Comparison of ENCODE assay signal across 8 cellular contexts in the genomic region with DNA sequence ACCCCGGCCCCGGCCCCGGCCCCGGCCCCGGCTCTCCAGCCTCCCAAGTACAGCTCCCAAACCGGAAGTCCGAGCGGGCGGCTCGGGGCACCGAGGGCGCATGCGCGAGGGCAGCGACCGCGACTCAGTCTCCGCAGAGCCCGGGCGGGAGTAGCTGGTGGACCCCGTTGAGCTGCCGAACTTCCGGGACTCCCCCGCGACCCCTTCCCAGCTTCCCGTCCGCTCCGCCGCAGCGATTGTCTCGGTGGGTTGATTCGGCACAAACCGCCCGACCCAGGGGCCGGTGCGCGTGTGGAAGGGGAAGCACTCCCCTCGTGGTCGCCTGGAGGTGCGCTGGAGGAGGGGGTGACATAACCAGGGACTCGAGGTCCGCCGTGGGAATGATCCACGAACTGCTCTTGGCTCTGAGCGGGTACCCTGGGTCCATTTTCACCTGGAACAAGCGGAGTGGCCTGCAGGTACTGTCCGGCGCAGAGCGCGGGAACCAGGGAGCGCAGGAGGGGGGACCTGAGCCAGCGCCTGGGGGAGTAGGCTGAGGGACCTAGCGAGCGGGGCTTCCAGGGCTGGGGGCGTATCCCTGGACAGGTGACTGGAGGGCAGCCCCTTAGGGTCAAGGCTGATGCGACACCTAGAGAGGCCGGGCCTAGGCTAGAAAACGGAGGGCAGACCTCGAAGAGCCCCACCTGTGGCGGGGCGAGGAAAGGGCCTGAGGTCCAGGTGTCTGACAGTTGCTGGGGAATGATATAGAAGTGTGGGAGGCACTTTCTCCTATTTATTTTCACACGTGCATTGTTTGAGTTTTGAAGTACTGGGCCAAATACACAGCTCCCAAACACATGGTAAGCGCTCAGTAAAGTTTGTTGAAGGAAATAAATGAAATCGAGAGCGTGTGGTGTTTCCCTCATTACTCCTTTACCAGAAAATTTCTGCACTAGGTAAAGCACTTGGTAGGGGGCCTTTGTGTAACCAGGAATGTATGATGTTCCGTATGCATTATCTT. TPM values are rescaled to one million over a fixed set of nuclear protein-coding genes. Genes with fewer than 3 reads are reported as not detected.
A peak's percentile ranks its signal among the peaks of the same experiment; 100 is the strongest.
DNase-seq lines count a peak whose midpoint lies in the region; TF ChIP-seq lines count a peak whose summit lies in the region.

TSS of gene TUBGCP4 (plus strand) at position 127 of the 1,000 bp plus-strand sequence. CDS start at position 381, 254 bp downstream.
TSS of gene ZSCAN29 (minus strand) at position 69 of the 1,000 bp plus-strand sequence. CDS start 1,130 bp downstream, outside the sequence.

- H3K4me2 ChIP-seq in GM23248 (ENCODE audit: unreplicated experiment) = peak within 1 kb of the TSS; percentile 97
- H3K4me2 ChIP-seq in Loucy (ENCODE audit: low read depth, low read length, poor library complexity, severe bottlenecking) = peak within 1 kb of the TSS; percentile 95

- 3 to 4% methylated on average over 58 to 61 of the region's 66 CpGs for WGBS in GM23248 (ENCODE audit: low coverage in 1 of 2, low lambda C conversion rate in 2 of 2, missing lambda C conversion rate in 2 of 2), 2 experiments
- WGBS in suprapubic skin = 4% methylated on average over 29 of the region's 66 CpGs

- H2AFZ ChIP-seq in GM23248 (peak within 1 kb of the TSS; percentile 96), Loucy (ENCODE audit: low read length) (peak within 1 kb of the TSS; percentile 98)

- no peaks in the 10 kb centered on the region for H3K9me2 ChIP-seq in GM23248 (ENCODE audit: insufficient read depth)
- no peaks in the 10 kb centered on the region for H3K9me2 ChIP-seq in Loucy (replicated peaks; ENCODE audit: low read depth, low read length)

- H3F3A ChIP-seq in GM23248 (ENCODE audit: insufficient read depth) = no peaks in the 10 kb centered on the region
- no peaks in the 10 kb centered on the region for H3F3A ChIP-seq in Loucy (ENCODE audit: low read depth)

- H3K4me1 ChIP-seq in GM23248 (ENCODE audit: insufficient read depth) = no peaks in the 10 kb centered on the region; the same call in 1 of the 2 replicates
- H3K4me1 ChIP-seq in Loucy (ENCODE audit: insufficient read depth, low read length, poor library complexity, severe bottlenecking) = peaks cover 50% of the 10 kb centered on the region
- H3K4me1 ChIP-seq in suprapubic skin = peaks cover 38% of the 10 kb centered on the region

- H3K79me2 ChIP-seq in GM23248 (ENCODE audit: insufficient read depth) (peaks cover 41% of the 10 kb centered on the region), Loucy (ENCODE audit: insufficient read depth, low read length) (peaks cover 77% of the 10 kb centered on the region)

- TF ChIP-seq EP300 in suprapubic skin (IDR thresholded peaks at IDR 0.05) = no peak

- H3K4me3 ChIP-seq in GM23248 (peak within 1 kb of the TSS; percentile 86), Loucy (ENCODE audit: low read length, poor library complexity, severe bottlenecking) (peak within 1 kb of the TSS; percentile 98), suprapubic skin (peak within 1 kb of the TSS; percentile 84)

- H3K27ac ChIP-seq in GM23248 (no peak within 1 kb of the TSS), suprapubic skin (peak within 1 kb of the TSS; percentile 35)

- in situ Hi-C loops in GM23248 (cut with MboI) = no loop called here
- in situ Hi-C loops in SK-MEL-5 (cut with HindIII; ENCODE audit: low pct_unique_long_range_greater_than_20kb, low sequenced_read_pairs) = no loop called here

- H3K9ac ChIP-seq in GM23248 = peak within 1 kb of the TSS; percentile 75
- H3K9ac ChIP-seq in Loucy (ENCODE audit: low read depth, low read length, poor library complexity, severe bottlenecking) = peak within 1 kb of the TSS; percentile 95

- H4K20me1 ChIP-seq in GM23248 (ENCODE audit: insufficient read depth) = no peaks in the 10 kb centered on the region
- H4K20me1 ChIP-seq in Loucy (ENCODE audit: insufficient read depth, low read length, poor library complexity, severe bottlenecking) = peaks cover 34% of the 10 kb centered on the region

- DNase-seq in EH (ENCODE audit: low read depth) (peak; percentile 84), GM23248 (peak; percentile 86), SK-MEL-5 (ENCODE audit: low read depth, low spot score) (peak; percentile 77), globus pallidus (ENCODE audit: low spot score) (peak; percentile 78), occipital lobe (lab: John Stamatoyannopoulos, UW) (peak; percentile 67), suprapubic skin (ENCODE audit: low spot score in 2 of 2) (peak; percentile 88 to 89)
- peak; percentile 79 for DNase-seq in activated naive CD4-positive, alpha-beta T cell treated with Interleukin-2 at 50 U/mL for 16 hours

- peaks cover 13% of the 10 kb centered on the region; the same call in 1 of the 2 replicates for H3K36me3 ChIP-seq in GM23248 (ENCODE audit: low read depth)
- H3K36me3 ChIP-seq in Loucy (ENCODE audit: insufficient read depth, low read length) = peaks cover under 1% of the 10 kb centered on the region; the same call in 1 of the 2 replicates
- H3K36me3 ChIP-seq in suprapubic skin = peaks cover 9% of the 10 kb centered on the region

- TF ChIP-seq POLR2A in suprapubic skin (IDR thresholded peaks at IDR 0.05) = no peak

- TF ChIP-seq CTCF in Loucy (conservative IDR thresholded peaks at IDR 0.05; ENCODE audit: low read length) (peak; percentile 58), suprapubic skin (IDR thresholded peaks at IDR 0.05) (peak in 1 of 2 donors; percentile 19)

- H3K9me3 ChIP-seq in GM23248 (ENCODE audit: low read depth) (no peaks in the 10 kb centered on the region), Loucy (ENCODE audit: insufficient read depth, low read depth, low read length) (no peaks in the 10 kb centered on the region), suprapubic skin (no peaks in the 10 kb centered on the region)

- H3K27me3 ChIP-seq in GM23248 (replicated peaks; ENCODE audit: insufficient read depth) (no peaks in the 10 kb centered on the region), Loucy (ENCODE audit: insufficient read depth, low read length, poor library complexity, severe bottlenecking) (no peaks in the 10 kb centered on the region), suprapubic skin (no peaks in the 10 kb centered on the region)

RNA-seq across cellular contexts. Expression of gene TUBGCP4, which starts in this region (rescaled TPM):
- 3.7 and 6.3 TPM in 2 replicates for total RNA-seq in GM23248 (2014; rRNA removed; shearing (Covaris generic))
- 12.6 and 13.1 TPM in 2 replicates for polyA plus RNA-seq in GM23248 (2016; fragmentation: Nextera tagmentation; extraction: Ambion mirVana)
- 7.9 and 9.2 TPM in 2 replicates for total RNA-seq in SK-MEL-5 (2014; rRNA removed; shearing (Covaris generic))
- 9.4 and 10.9 TPM in 2 replicates for polyA plus RNA-seq in SK-MEL-5 (2015; cell fraction: cytosol; rRNA removed)
- polyA plus RNA-seq in SK-MEL-5 (2015; cell fraction: nucleus; rRNA removed) = 14.4 and 31.5 TPM in 2 replicates
- total RNA-seq in occipital lobe (21.4 TPM), suprapubic skin (10 to 100 TPM; 13.0 to 28.5 (median 22.2) TPM)

RNA-seq across cellular contexts. Expression of gene ZSCAN29, which starts in this region (rescaled TPM):
- 11.6 and 18.7 TPM in 2 replicates for total RNA-seq in GM23248 (2014; rRNA removed; shearing (Covaris generic))
- polyA plus RNA-seq in GM23248 (2016; fragmentation: Nextera tagmentation; extraction: Ambion mirVana) = 5.8 and 6.0 TPM in 2 replicates
- 21.0 and 23.1 TPM in 2 replicates for total RNA-seq in SK-MEL-5 (2014; rRNA removed; shearing (Covaris generic))
- 11.6 and 14.1 TPM in 2 replicates for polyA plus RNA-seq in SK-MEL-5 (2015; cell fraction: cytosol; rRNA removed)
- 21.3 and 28.0 TPM in 2 replicates for polyA plus RNA-seq in SK-MEL-5 (2015; cell fraction: nucleus; rRNA removed)
- total RNA-seq in occipital lobe (37.1 TPM), suprapubic skin (10 to 100 TPM in 3 of 4 donors, 1 to 10 TPM in 1; 7.7 to 21.1 (median 16.2) TPM)
